Comparison of ENCODE assay signal across 1 cellular context in genomic region chr11:67395555-67396257, GRCh38.
A peak's percentile ranks its signal among the peaks of the same experiment; 100 is the strongest.
TF ChIP-seq lines count a peak whose summit lies in the region.

No MANE protein-coding gene starts in this region.

TF ChIP-seq in HepG2, 621 proteins besides CTCF, POLR2A, EP300 and RAD21:
- TF ChIP-seq AGO2 (optimal IDR thresholded peaks at IDR 0.05; ENCODE audit: low read depth, low read length) (peak; percentile 85), MAFK (conservative IDR thresholded peaks at IDR 0.05 in 1 of 2, IDR thresholded peaks at IDR 0.05 in 1 of 2; ENCODE audit: low read length in 2 of 2) (peak; percentile 68 to 87; a peak in 3 of 4 replicates), ZNF660 (CRISPR knock-in tag; IDR thresholded peaks at IDR 0.05; ENCODE audit: borderline replicate concordance, low read depth) (no peak), RBFOX2 (IDR thresholded peaks at IDR 0.05; ENCODE audit: low read depth, low read length) (peak; percentile 48), MAFF (IDR thresholded peaks at IDR 0.05; ENCODE audit: low read depth, low read length) (peak; percentile 62; the same call in 1 of the 2 replicates)
